18 cellular contexts compared by ENCODE assay signal in the genomic region with DNA sequence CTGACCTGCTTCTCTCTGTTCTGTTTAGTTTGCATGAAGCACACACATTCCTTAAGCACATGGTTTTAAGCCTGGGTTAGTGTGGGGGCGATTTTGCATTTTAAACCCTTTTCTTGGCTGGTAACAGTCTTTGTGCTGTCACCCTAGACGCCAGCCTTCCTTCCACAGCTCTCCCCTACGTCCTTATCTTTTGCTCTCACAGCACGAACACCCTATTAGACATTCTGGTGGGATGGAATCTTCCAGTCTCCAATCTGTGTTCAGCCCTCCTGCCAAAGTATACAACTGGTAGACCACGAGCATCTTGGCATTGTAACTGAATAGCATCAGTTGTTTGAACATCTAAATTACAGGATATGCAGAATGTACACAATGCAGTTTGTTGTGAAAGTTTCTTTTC.
DNase-seq lines count a peak whose midpoint lies in the region; ATAC-seq, FAIRE-seq and TF ChIP-seq lines count a peak whose summit lies in the region.
"Had no signal": no experiment of that assay in that cellular context is flagged by ENCODE, and none has a peak within 500 bp of the region (broad histone marks: within the 10 kb centered on the region; RNA-seq: fewer than 3 reads in every experiment).

No MANE protein-coding gene starts in this region.

- H3K9ac ChIP-seq in H1 (replicated peaks in 1 of 4; ENCODE audit: extremely low read depth in 1 of 4, low read depth in 3 of 4, low read length in 3 of 4) = no peak overlapping the region
- no peak overlapping the region for H3K9ac ChIP-seq in neuronal stem cell (ENCODE audit: low read depth, low read length, poor library complexity)

- POLR2A ChIA-PET in H1 (lab: Charles Lee; ENCODE audit: partially characterized antibody) = no interaction called here

- no peak overlapping the region for H4K8ac ChIP-seq in H1 (ENCODE audit: extremely low read depth, insufficient read depth, low read length)
- no peak overlapping the region for H4K8ac ChIP-seq in neuronal stem cell (ENCODE audit: low read depth, low read length)

- peaks cover 0 to 4% of the 10 kb centered on the region in 2 experiments; a peak in 2 of 4 replicates for H3K9me3 ChIP-seq in H1 (ENCODE audit: insufficient read depth in 2 of 2, low read depth in 1 of 2, low read length in 1 of 2)
- H3K9me3 ChIP-seq in neuronal stem cell (replicated peaks in 1 of 2; ENCODE audit: control insufficient read depth in 2 of 2, insufficient read depth in 1 of 2, low read depth in 1 of 2, low read length in 2 of 2) = no peaks in the 10 kb centered on the region
- peaks cover 0 to 8% (median 2%) of the 10 kb centered on the region in 4 donors for H3K9me3 ChIP-seq in upper lobe of left lung
- peaks cover 4% of the 10 kb centered on the region for H3K9me3 ChIP-seq in suprapubic skin

- H2AK5ac ChIP-seq in H1 (ENCODE audit: low read depth, low read length) (no peak overlapping the region), neuronal stem cell (ENCODE audit: low read depth, low read length) (no peak overlapping the region)

- H3K36me3 ChIP-seq in H1 (ENCODE audit: control insufficient read depth in 2 of 4, insufficient read depth in 4 of 4, low read length in 3 of 4) (peaks cover 0 to 2% (median 0%) of the 10 kb centered on the region in 4 experiments; a peak in 2 of 8 replicates), neuronal stem cell (replicated peaks in 1 of 2; ENCODE audit: control insufficient read depth in 2 of 2, insufficient read depth in 2 of 2, low read length in 2 of 2) (no peaks in the 10 kb centered on the region), upper lobe of left lung (no peaks in the 10 kb centered on the region), suprapubic skin (no peaks in the 10 kb centered on the region)

- H3K27ac ChIP-seq in H1 (ENCODE audit: low read depth, low read length) (no peak overlapping the region), neuronal stem cell (replicated peaks; ENCODE audit: low read length) (no peak overlapping the region), upper lobe of left lung (no peak overlapping the region), suprapubic skin (no peak overlapping the region)

- WGBS in H1 (ENCODE audit: extremely low coverage in 1 of 2, insufficient coverage in 1 of 2, insufficient read length in 1 of 2, insufficient replicate concordance in 2 of 2, low coverage in 1 of 2, low lambda C conversion rate in 2 of 2, missing lambda C conversion rate in 1 of 2), 2 experiments = 84% methylated on average over 5 of the region's 5 CpGs; no CpG with 5 or more reads in 1 of the 2 experiments
- WGBS in neuronal stem cell (ENCODE audit: extremely low coverage in 2 of 2, insufficient read length in 2 of 2, insufficient replicate concordance in 1 of 2), 2 donors = no CpG with 5 or more reads among the region's 5 CpGs
- WGBS in upper lobe of left lung, 2 donors = 22 to 27% methylated on average over 5 of the region's 5 CpGs
- 47% methylated on average over 5 of the region's 5 CpGs for WGBS in suprapubic skin

- FAIRE-seq in H1 (lab: Jason Lieb, UNC) = no peak
- FAIRE-seq: GM12891, GM18507 had no signal

- no peak overlapping the region for H3K56ac ChIP-seq in H1 (replicated peaks; ENCODE audit: insufficient read length, low read depth, low read length)

- H3K4me3 ChIP-seq in H1 (ENCODE audit: extremely low read depth in 1 of 4, insufficient read depth in 2 of 4, low read depth in 3 of 4, low read length in 4 of 4) = no peak overlapping the region
- no peak overlapping the region for H3K4me3 ChIP-seq in neuronal stem cell (ENCODE audit: low read length in 2 of 2)
- no peak overlapping the region for H3K4me3 ChIP-seq in upper lobe of left lung
- H3K4me3 ChIP-seq in suprapubic skin = no peak overlapping the region

- H4K20me1 ChIP-seq in H1 (replicated peaks in 1 of 2; ENCODE audit: control insufficient read depth in 1 of 2, insufficient read depth in 2 of 2, low read length in 2 of 2) = no peaks in the 10 kb centered on the region

- no peak for ATAC-seq in upper lobe of left lung (ENCODE audit: low FRiP score in 2 of 2)
- ATAC-seq: HCT116 had no signal

- H4K91ac ChIP-seq in H1 (replicated peaks; ENCODE audit: insufficient read length, low read length) (no peak overlapping the region), neuronal stem cell (ENCODE audit: low read depth, low read length, poor library complexity) (no peak overlapping the region)

- H2AFZ ChIP-seq in H1 (ENCODE audit: low read length) (no peak overlapping the region), neuronal stem cell (ENCODE audit: low read length) (peak overlapping the region; percentile 10)

- no peak overlapping the region for H2BK120ac ChIP-seq in H1 (replicated peaks; ENCODE audit: low read depth, low read length)
- no peak overlapping the region for H2BK120ac ChIP-seq in neuronal stem cell (ENCODE audit: low read depth, low read length)

- no peak overlapping the region for H3K18ac ChIP-seq in H1 (ENCODE audit: extremely low read depth, low read length)
- H3K18ac ChIP-seq in neuronal stem cell (ENCODE audit: low read length) = no peak overlapping the region

- no peak overlapping the region for H4K5ac ChIP-seq in H1 (ENCODE audit: insufficient read length, low read depth, low read length)

- no peaks in the 10 kb centered on the region for H3K23me2 ChIP-seq in H1 (ENCODE audit: low read depth, low read length)

- peak; percentile 21 for DNase-seq in ELF-1 (ENCODE audit: low read depth, low spot score)
- DNase-seq in H1 (ENCODE audit: low read depth in 1 of 2, low spot score in 2 of 2) = no peak
- DNase-seq in neuronal stem cell (ENCODE audit: low spot score) = no peak
- no peak for DNase-seq in NCI-H748 treated with DMSO at 0.1 percent for 48 hours (lab: John Stamatoyannopoulos, UW)
- no peak for DNase-seq in upper lobe of left lung
- DNase-seq in suprapubic skin (ENCODE audit: low spot score in 2 of 2) = no peak
- DNase-seq: C1 segment of cervical spinal cord; CD4-positive, alpha-beta memory T cell; COR-L47; DMS153; DND-41; EL; GF-D8; GOT3; H9 had no signal

- no peak overlapping the region for H3K14ac ChIP-seq in H1 (ENCODE audit: insufficient read length)
- H3K14ac ChIP-seq in neuronal stem cell (ENCODE audit: low read length) = no peak overlapping the region

- no peaks in the 10 kb centered on the region for H3K79me2 ChIP-seq in H1 (ENCODE audit: control insufficient read depth in 1 of 2, insufficient read depth in 2 of 2, low read length in 2 of 2)

- TF ChIP-seq RAD21 in H1 (IDR thresholded peaks at IDR 0.05 in 1 of 2, conservative IDR thresholded peaks at IDR 0.05 in 1 of 2; ENCODE audit: low read depth in 2 of 2, low read length in 2 of 2) = no peak

- H3K23ac ChIP-seq in H1 (ENCODE audit: insufficient read length) (no peak overlapping the region), neuronal stem cell (ENCODE audit: low read depth, low read length, poor library complexity) (no peak overlapping the region)

- no peak overlapping the region for H3K4ac ChIP-seq in H1 (replicated peaks; ENCODE audit: insufficient read length, low read depth, low read length)
- H3K4ac ChIP-seq in neuronal stem cell (ENCODE audit: low read length) = no peak overlapping the region

- H3K4me2 ChIP-seq in H1 (ENCODE audit: insufficient read depth in 1 of 2, low read depth in 2 of 2, low read length in 2 of 2) (no peak overlapping the region), neuronal stem cell (ENCODE audit: insufficient read depth, low read length, poor library complexity, severe bottlenecking) (no peak overlapping the region)

- peaks cover 0 to 3% (median 0%) of the 10 kb centered on the region in 4 experiments; a peak in 2 of 7 replicates for H3K4me1 ChIP-seq in H1 (replicated peaks in 1 of 4; ENCODE audit: control insufficient read depth in 3 of 4, insufficient read depth in 4 of 4, low read length in 3 of 4)
- peaks cover 0 to 5% of the 10 kb centered on the region in 2 donors for H3K4me1 ChIP-seq in neuronal stem cell (ENCODE audit: control insufficient read depth in 2 of 2, insufficient read depth in 1 of 2, low read depth in 1 of 2, low read length in 2 of 2)
- no peaks in the 10 kb centered on the region for H3K4me1 ChIP-seq in upper lobe of left lung
- no peaks in the 10 kb centered on the region for H3K4me1 ChIP-seq in suprapubic skin

- CTCF ChIA-PET in H1 (lab: Charles Lee; ENCODE audit: partially characterized antibody) = interaction anchor here (0.6 kb wide), 1 partner anchor 309 kb away, joined by 3 read pairs; no protein-coding TSS in a partner anchor

- TF ChIP-seq EP300 in H1 (IDR thresholded peaks at IDR 0.05; ENCODE audit: borderline replicate concordance in 1 of 2, low read depth in 2 of 2, low read length in 2 of 2) (no peak), upper lobe of left lung (IDR thresholded peaks at IDR 0.05) (no peak), suprapubic skin (IDR thresholded peaks at IDR 0.05) (no peak)

- H2BK15ac ChIP-seq in H1 (ENCODE audit: low read length) (no peak overlapping the region), neuronal stem cell (ENCODE audit: low read length) (no peak overlapping the region)

- no peaks in the 10 kb centered on the region for H3K27me3 ChIP-seq in H1 (replicated peaks in 1 of 4; ENCODE audit: control insufficient read depth in 3 of 4, extremely low read depth in 1 of 4, insufficient read depth in 3 of 4, low read length in 3 of 4)
- no peaks in the 10 kb centered on the region for H3K27me3 ChIP-seq in neuronal stem cell (ENCODE audit: control insufficient read depth in 3 of 3, insufficient read depth in 3 of 3, low read depth in 1 of 3, low read length in 3 of 3)
- no peaks in the 10 kb centered on the region for H3K27me3 ChIP-seq in upper lobe of left lung
- H3K27me3 ChIP-seq in suprapubic skin = peaks cover 5% of the 10 kb centered on the region

- no peaks in the 10 kb centered on the region for H3K79me1 ChIP-seq in H1 (ENCODE audit: low read depth, low read length)
- no peaks in the 10 kb centered on the region for H3K79me1 ChIP-seq in neuronal stem cell (ENCODE audit: low read depth, low read length)

- no peak for TF ChIP-seq CTCF in H1 (IDR thresholded peaks at IDR 0.05; ENCODE audit: control extremely low read depth in 1 of 3, insufficient read depth in 1 of 3, low read depth in 1 of 3, low read length in 3 of 3)
- no peak for TF ChIP-seq CTCF in upper lobe of left lung (IDR thresholded peaks at IDR 0.05)
- TF ChIP-seq CTCF in suprapubic skin (IDR thresholded peaks at IDR 0.05) = no peak

- no peak overlapping the region for H2BK20ac ChIP-seq in H1 (ENCODE audit: low read length)

- TF ChIP-seq POLR2A in H1 (IDR thresholded peaks at IDR 0.05; ENCODE audit: control extremely low read depth in 1 of 2, low read depth in 2 of 2, low read length in 2 of 2) (no peak), upper lobe of left lung (IDR thresholded peaks at IDR 0.05) (no peak), suprapubic skin (IDR thresholded peaks at IDR 0.05) (no peak)

- H2BK12ac ChIP-seq in H1 (ENCODE audit: low read depth, low read length) (no peak overlapping the region), neuronal stem cell (ENCODE audit: low read length) (no peak overlapping the region)

- H2BK5ac ChIP-seq in H1 (ENCODE audit: low read depth, low read length) (no peak overlapping the region), neuronal stem cell (ENCODE audit: low read length) (no peak overlapping the region)

TF ChIP-seq in H1, 55 proteins besides CTCF, POLR2A, EP300 and RAD21 (continues in another document):
- TF ChIP-seq BACH1 (IDR thresholded peaks at IDR 0.05; ENCODE audit: low read length) = no peak
- TF ChIP-seq SIX5 (IDR thresholded peaks at IDR 0.05; ENCODE audit: low read depth, low read length) = no peak
